Comparison of ENCODE assay signal across 1 cellular context in the genomic region with DNA sequence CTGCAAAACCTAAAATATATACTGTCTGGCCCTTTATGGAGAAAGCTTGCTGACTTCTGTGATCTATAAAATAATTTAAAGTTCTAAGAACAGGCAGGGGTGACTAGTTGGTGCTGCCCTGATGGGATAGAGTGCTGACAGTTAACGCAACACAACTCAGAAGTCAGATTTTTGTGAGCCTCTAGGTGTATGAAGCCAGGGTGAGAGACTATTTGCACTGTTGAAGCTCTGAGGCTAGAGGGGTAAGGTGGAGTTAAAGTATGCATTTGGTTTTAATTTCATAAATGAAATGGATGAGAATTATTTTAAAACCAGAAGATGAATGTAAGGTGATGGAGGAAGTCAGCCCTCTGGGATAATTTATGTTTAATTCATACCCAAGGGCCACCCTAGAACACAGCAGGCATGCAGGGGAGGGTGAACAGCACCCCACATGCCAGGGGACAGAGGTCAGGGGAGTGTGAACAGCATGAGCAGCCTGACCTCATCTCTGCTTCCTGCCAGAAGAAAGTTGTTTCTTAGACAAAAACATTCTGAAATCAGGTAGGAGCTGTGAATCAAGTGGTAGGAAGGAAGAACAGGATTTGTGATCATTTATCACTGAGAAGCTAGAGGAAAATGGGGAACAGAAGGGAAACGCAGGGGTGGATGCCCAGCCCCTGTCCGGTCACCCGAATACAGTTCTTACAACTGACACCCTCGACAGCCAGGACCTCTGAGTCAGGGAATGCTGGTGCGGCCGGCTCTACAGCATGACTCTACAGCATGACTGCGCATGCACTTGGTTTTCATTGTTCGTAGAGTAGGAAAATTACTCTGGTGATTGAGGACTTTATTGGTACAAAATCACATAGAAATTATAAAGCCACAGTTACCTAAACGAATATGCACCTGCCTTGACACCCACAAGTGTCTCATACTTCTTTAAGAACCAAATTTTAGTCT.
TF ChIP-seq lines count a peak whose summit lies in the region.

No MANE protein-coding gene starts in this region.

TF ChIP-seq in WTC11, 78 proteins besides CTCF, POLR2A, EP300 and RAD21 (continued from another document):
- TF ChIP-seq, protein P1, sequence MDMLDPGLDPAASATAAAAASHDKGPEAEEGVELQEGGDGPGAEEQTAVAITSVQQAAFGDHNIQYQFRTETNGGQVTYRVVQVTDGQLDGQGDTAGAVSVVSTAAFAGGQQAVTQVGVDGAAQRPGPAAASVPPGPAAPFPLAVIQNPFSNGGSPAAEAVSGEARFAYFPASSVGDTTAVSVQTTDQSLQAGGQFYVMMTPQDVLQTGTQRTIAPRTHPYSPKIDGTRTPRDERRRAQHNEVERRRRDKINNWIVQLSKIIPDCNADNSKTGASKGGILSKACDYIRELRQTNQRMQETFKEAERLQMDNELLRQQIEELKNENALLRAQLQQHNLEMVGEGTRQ (CRISPR knock-in tag; IDR thresholded peaks at IDR 0.05), result no peak
- TF ChIP-seq SMAD3 (CRISPR knock-in tag; IDR thresholded peaks at IDR 0.05; ENCODE audit: borderline replicate concordance), result no peak
